ENCODE assay signal across 25 cellular contexts in the genomic region with DNA sequence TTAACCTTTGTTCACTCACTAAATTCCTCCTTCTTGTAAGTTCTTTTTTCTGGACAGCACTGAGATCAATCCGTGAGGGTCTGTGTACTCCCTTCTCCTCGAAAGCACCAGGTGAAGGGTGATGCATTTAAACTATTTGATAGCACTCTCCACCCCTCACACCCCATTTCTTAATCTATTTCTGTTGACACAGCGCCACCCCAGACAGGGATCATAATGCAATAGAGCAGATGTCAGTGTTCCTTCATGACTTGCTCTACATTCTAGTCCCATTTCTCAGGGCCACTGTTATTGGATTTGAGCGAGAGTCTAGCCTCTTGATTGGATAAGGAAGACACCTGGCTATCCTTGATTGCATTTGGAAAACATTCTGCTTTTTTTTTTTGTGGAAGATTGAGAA. TPM values are rescaled to one million over a fixed set of nuclear protein-coding genes. Genes with fewer than 3 reads are reported as not detected.
DNase-seq lines count a peak whose midpoint lies in the region; ATAC-seq and TF ChIP-seq lines count a peak whose summit lies in the region.
"Had no signal": no experiment of that assay in that cellular context is flagged by ENCODE, and none has a peak within 500 bp of the region (broad histone marks: within the 10 kb centered on the region; RNA-seq: fewer than 3 reads in every experiment).

No MANE protein-coding gene starts in this region.

- no peaks in the 10 kb centered on the region for H3K4me1 ChIP-seq in Panc1 (ENCODE audit: control insufficient read depth, insufficient read depth, low read length)

- TF ChIP-seq CTCF in Panc1 (IDR thresholded peaks at IDR 0.05), result peak; percentile 32
- TF ChIP-seq CTCF in nephron progenitor cell (IDR thresholded peaks at IDR 0.05), result no peak

- H3K4me3 ChIP-seq in Panc1 (ENCODE audit: low read depth in 2 of 2, low read length in 2 of 2), result no peak overlapping the region
- H3K4me3 ChIP-seq: A549, lower lobe of right lung, tibial nerve had no signal

- H3K27me3 Mint-ChIP-seq in memory B cell (no peaks in the 10 kb centered on the region), nephron progenitor cell (ENCODE audit: low read depth, poor library complexity) (peaks cover 72% of the 10 kb centered on the region)

- H3K4me3 Mint-ChIP-seq in memory B cell (no peak overlapping the region), nephron progenitor cell (no peak overlapping the region)
- H3K4me3 Mint-ChIP-seq: activated CD4-positive, alpha-beta memory T cell treated with anti-CD3 and anti-CD28 coated beads for 36 hours; activated naive CD4-positive, alpha-beta T cell treated with anti-CD3 and anti-CD28 coated beads, Interleukin-2, amount 10 ng/mL, durations not matched to agents 7 days and 5 days; activated T-helper 1 cell treated with anti-CD3 and anti-CD28 coated beads, Interleukin-12 subunit alpha, Interleukin-12 subunit beta, Interleukin-2, Interleukin-4 antibody, amounts not matched to agents 30 ng/mL and 10 ng/mL and 1 ng/mL, durations not matched to agents 14 hours and 24 hours and 36 hours; brain; CD4-positive, alpha-beta memory T cell; natural killer cell treated with Interleukin-12 subunit alpha and Interleukin-12 subunit beta and Interleukin-15 and Interleukin-18, amount 100 ng/mL, for 72 hours; T-helper 1 cell treated with Interleukin-12 subunit alpha and Interleukin-12 subunit beta and Interleukin-4 antibody, amounts not matched to agents 30 μg/mL and 1 μg/mL, for 36 hours had no signal

- TF ChIP-seq EP300 in Ishikawa (IDR thresholded peaks at IDR 0.05; ENCODE audit: borderline replicate concordance), result no peak

- H3K36me3 Mint-ChIP-seq in memory B cell, result peaks cover 2% of the 10 kb centered on the region
- H3K36me3 Mint-ChIP-seq in nephron progenitor cell (ENCODE audit: low read depth), result peaks cover 28% of the 10 kb centered on the region
- H3K36me3 Mint-ChIP-seq: activated CD4-positive, alpha-beta memory T cell treated with anti-CD3 and anti-CD28 coated beads for 36 hours; activated naive CD4-positive, alpha-beta T cell treated with anti-CD3 and anti-CD28 coated beads, Interleukin-2, amount 10 ng/mL, durations not matched to agents 7 days and 5 days; brain; CD4-positive, alpha-beta memory T cell; natural killer cell treated with Interleukin-12 subunit alpha and Interleukin-12 subunit beta and Interleukin-15 and Interleukin-18, amount 100 ng/mL, for 72 hours had no signal

- H3K9me3 Mint-ChIP-seq in memory B cell, result peaks cover 1% of the 10 kb centered on the region
- H3K9me3 Mint-ChIP-seq in nephron progenitor cell, result peaks cover 45% of the 10 kb centered on the region
- H3K9me3 Mint-ChIP-seq: activated CD4-positive, alpha-beta memory T cell treated with anti-CD3 and anti-CD28 coated beads for 36 hours; activated naive CD4-positive, alpha-beta T cell treated with anti-CD3 and anti-CD28 coated beads, Interleukin-2, amount 10 ng/mL, durations not matched to agents 7 days and 5 days; activated T-helper 1 cell treated with anti-CD3 and anti-CD28 coated beads, Interleukin-12 subunit alpha, Interleukin-12 subunit beta, Interleukin-2, Interleukin-4 antibody, amounts not matched to agents 30 ng/mL and 10 ng/mL and 1 ng/mL, durations not matched to agents 14 hours and 24 hours and 36 hours; natural killer cell treated with Interleukin-12 subunit alpha and Interleukin-12 subunit beta and Interleukin-15 and Interleukin-18, amount 100 ng/mL, for 72 hours; T-helper 1 cell treated with Interleukin-12 subunit alpha and Interleukin-12 subunit beta and Interleukin-4 antibody, amounts not matched to agents 30 μg/mL and 1 μg/mL, for 36 hours had no signal

- H3K27ac ChIP-seq in Panc1 (ENCODE audit: low read length), result no peak overlapping the region
- H3K27ac ChIP-seq: A549, lower lobe of right lung, RWPE1, tibial nerve had no signal

- ATAC-seq in Panc1 (no peak), memory B cell (ENCODE audit: low read depth) (no peak)
- ATAC-seq: A549; lower lobe of right lung; natural killer cell treated with Interleukin-12 subunit alpha and Interleukin-12 subunit beta and Interleukin-15 and Interleukin-18, amount 100 ng/mL, for 72 hours had no signal

- CTCF ChIA-PET in Panc1 (lab: Charles Lee), result no interaction called here

- DNase-seq in NCI-H82 (lab: John Stamatoyannopoulos, UW), result peak; percentile 36
- DNase-seq in NCI-H82 treated with DMSO at 0.1 percent for 48 hours (lab: John Stamatoyannopoulos, UW; ENCODE audit: unreplicated experiment), result no peak
- DNase-seq in Panc1 (ENCODE audit: low read depth, low spot score), result no peak
- DNase-seq in memory B cell (ENCODE audit: low spot score in 2 of 2), result no peak
- DNase-seq in nephron progenitor cell, result no peak
- DNase-seq in NK-92 (lab: John Stamatoyannopoulos, UW; ENCODE audit: unreplicated experiment), result no peak
- DNase-seq in midbrain (lab: John Stamatoyannopoulos, UW), result no peak
- DNase-seq: activated CD4-positive, alpha-beta memory T cell treated with anti-CD3 and anti-CD28 coated beads for 36 hours; activated CD4-positive, CD25-positive, alpha-beta regulatory T cell treated with anti-CD3 and anti-CD28 coated beads, Interleukin-2, amount 50 U/mL, for 72 hours; activated naive CD4-positive, alpha-beta T cell treated with anti-CD3 and anti-CD28 coated beads, Interleukin-2, amount 10 ng/mL, durations not matched to agents 7 days and 5 days; CD4-positive, alpha-beta memory T cell; dermis blood vessel endothelial cell; lower lobe of right lung; NCI-H1694; NCI-H526; stimulated activated CD4-positive, alpha-beta T cell treated with anti-CD3 and anti-CD28 coated beads, Interleukin-4, amount 100 ng/mL, for 4 hours had no signal

- BruUV-seq in Panc1 (replicated peaks; lab: Mats Ljungman, UMichigan), result no TSS peak

- H3K9me3 ChIP-seq in Panc1 (ENCODE audit: control insufficient read depth, insufficient read depth, low read depth, low read length), result no peaks in the 10 kb centered on the region
- H3K9me3 ChIP-seq: A549, lower lobe of right lung, tibial nerve had no signal

- H3K4me1 Mint-ChIP-seq in memory B cell (peaks cover 27% of the 10 kb centered on the region), nephron progenitor cell (peaks cover 10% of the 10 kb centered on the region)
- H3K4me1 Mint-ChIP-seq: activated naive CD4-positive, alpha-beta T cell treated with anti-CD3 and anti-CD28 coated beads, Interleukin-2, amount 10 ng/mL, durations not matched to agents 7 days and 5 days had no signal

- no peaks in the 10 kb centered on the region for H3K36me3 ChIP-seq in Panc1 (ENCODE audit: control insufficient read depth, insufficient read depth, low read length)
- H3K36me3 ChIP-seq: lower lobe of right lung, tibial nerve had no signal

- POLR2A ChIA-PET in Panc1 (lab: Charles Lee), result no interaction called here

- H3K27ac Mint-ChIP-seq in memory B cell (peak overlapping the region; percentile 55), nephron progenitor cell (no peak overlapping the region)
- H3K27ac Mint-ChIP-seq: activated CD4-positive, alpha-beta memory T cell treated with anti-CD3 and anti-CD28 coated beads for 36 hours; activated naive CD4-positive, alpha-beta T cell treated with anti-CD3 and anti-CD28 coated beads, Interleukin-2, amount 10 ng/mL, durations not matched to agents 7 days and 5 days; activated T-helper 1 cell treated with anti-CD3 and anti-CD28 coated beads, Interleukin-12 subunit alpha, Interleukin-12 subunit beta, Interleukin-2, Interleukin-4 antibody, amounts not matched to agents 30 ng/mL and 10 ng/mL and 1 ng/mL, durations not matched to agents 14 hours and 24 hours and 36 hours; brain; CD4-positive, alpha-beta memory T cell; natural killer cell treated with Interleukin-12 subunit alpha and Interleukin-12 subunit beta and Interleukin-15 and Interleukin-18, amount 100 ng/mL, for 72 hours; T-helper 1 cell treated with Interleukin-12 subunit alpha and Interleukin-12 subunit beta and Interleukin-4 antibody, amounts not matched to agents 30 μg/mL and 1 μg/mL, for 36 hours had no signal

- peaks cover 2% of the 10 kb centered on the region; the same call in 1 of the 2 replicates for H3K27me3 ChIP-seq in Panc1 (ENCODE audit: control insufficient read depth, insufficient read depth, low read length)
- H3K27me3 ChIP-seq: tibial nerve had no signal

- intact Hi-C loops in Panc1 (cut with micrococcal nuclease; ENCODE audit: unreplicated experiment), result no loop called here

- in situ Hi-C loops in Panc1 (cut with HindIII; ENCODE audit: low pct_unique_long_range_greater_than_20kb, low sequenced_read_pairs), result no loop called here

- TF ChIP-seq RAD21 in Ishikawa (IDR thresholded peaks at IDR 0.05; ENCODE audit: low read depth), result peak; percentile 12; the same call in 1 of the 2 replicates

TF ChIP-seq in Ishikawa, 13 proteins besides CTCF, POLR2A, EP300 and RAD21 (continues in another document):
- TF ChIP-seq CREB1 (IDR thresholded peaks at IDR 0.05; ENCODE audit: low read depth), result no peak
- TF ChIP-seq, protein P1, sequence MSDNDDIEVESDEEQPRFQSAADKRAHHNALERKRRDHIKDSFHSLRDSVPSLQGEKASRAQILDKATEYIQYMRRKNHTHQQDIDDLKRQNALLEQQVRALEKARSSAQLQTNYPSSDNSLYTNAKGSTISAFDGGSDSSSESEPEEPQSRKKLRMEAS (IDR thresholded peaks at IDR 0.05), result no peak
- no peak for TF ChIP-seq FOXM1 (IDR thresholded peaks at IDR 0.05; ENCODE audit: borderline replicate concordance, low read depth)
- TF ChIP-seq, protein P2, sequence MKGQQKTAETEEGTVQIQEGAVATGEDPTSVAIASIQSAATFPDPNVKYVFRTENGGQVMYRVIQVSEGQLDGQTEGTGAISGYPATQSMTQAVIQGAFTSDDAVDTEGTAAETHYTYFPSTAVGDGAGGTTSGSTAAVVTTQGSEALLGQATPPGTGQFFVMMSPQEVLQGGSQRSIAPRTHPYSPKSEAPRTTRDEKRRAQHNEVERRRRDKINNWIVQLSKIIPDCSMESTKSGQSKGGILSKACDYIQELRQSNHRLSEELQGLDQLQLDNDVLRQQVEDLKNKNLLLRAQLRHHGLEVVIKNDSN (IDR thresholded peaks at IDR 0.05), result no peak
- no peak for TF ChIP-seq TEAD4 (IDR thresholded peaks at IDR 0.05)
- no peak for TF ChIP-seq TAF1 (IDR thresholded peaks at IDR 0.05; ENCODE audit: low read depth)
- no peak for TF ChIP-seq CEBPB (IDR thresholded peaks at IDR 0.05)
- no peak for TF ChIP-seq ZBTB7A (IDR thresholded peaks at IDR 0.05; ENCODE audit: low read depth)
- no peak for TF ChIP-seq EGR1 (IDR thresholded peaks at IDR 0.05)
- TF ChIP-seq TCF12 (IDR thresholded peaks at IDR 0.05; ENCODE audit: low read depth), result no peak
- no peak for TF ChIP-seq YY1 (IDR thresholded peaks at IDR 0.05; ENCODE audit: low read depth)
- no peak for TF ChIP-seq NFIC (IDR thresholded peaks at IDR 0.05)

RNA-seq across cellular contexts. Expression of a gene that starts 46.3 kb away (rescaled TPM):
- not detected for total RNA-seq in Panc1 (2021; ENCODE audit: unreplicated experiment)
- polyA plus RNA-seq in Panc1 (2012; ENCODE audit: insufficient read length), result not detected
- total RNA-seq: activated T-helper 1 cell treated with anti-CD3 and anti-CD28 coated beads, Interleukin-12 subunit alpha, Interleukin-12 subunit beta, Interleukin-2, Interleukin-4 antibody, amounts not matched to agents 30 ng/mL and 10 ng/mL and 1 ng/mL, durations not matched to agents 14 hours and 24 hours and 36 hours; CD4-positive, alpha-beta memory T cell; dermis blood vessel endothelial cell; pulmonary artery endothelial cell had no signal
- polyA plus RNA-seq: CD4-positive, alpha-beta memory T cell had no signal
